ENCODE assay signal across 1 cellular context in genomic region chr6:118141211-118141610, GRCh38.
TF ChIP-seq lines count a peak whose summit lies in the region.

No MANE protein-coding gene starts in this region.

TF ChIP-seq in A549, 52 proteins besides CTCF, POLR2A, EP300 and RAD21 (continued from another document):
- no peak for TF ChIP-seq HMGXB4 (CRISPR knock-in tag; IDR thresholded peaks at IDR 0.05; ENCODE audit: borderline replicate concordance)
- TF ChIP-seq USF2 (IDR thresholded peaks at IDR 0.05), result no peak
